Comparison of ENCODE assay signal across 1 cellular context in genomic region chr1:110083453-110084225, GRCh38.
TF ChIP-seq lines count a peak whose summit lies in the region.

No MANE protein-coding gene starts in this region.

TF ChIP-seq in HepG2, 621 proteins besides CTCF, POLR2A, EP300 and RAD21:
- TF ChIP-seq FOXJ3 (CRISPR knock-in tag; IDR thresholded peaks at IDR 0.05; ENCODE audit: borderline replicate concordance) (no peak), CBX1 (IDR thresholded peaks at IDR 0.05; ENCODE audit: low read depth) (no peak), KDM1A (CRISPR knock-in tag; IDR thresholded peaks at IDR 0.05) (no peak), SOX5 (CRISPR knock-in tag; IDR thresholded peaks at IDR 0.05; ENCODE audit: borderline replicate concordance) (no peak), ZNF550 (CRISPR knock-in tag; IDR thresholded peaks at IDR 0.05; ENCODE audit: borderline replicate concordance) (no peak), ZBTB33 (CRISPR knock-in tag; IDR thresholded peaks at IDR 0.05) (peak; percentile 15; the same call in 1 of the 2 replicates)
